In genomic region chr9:128743421-128743820, GRCh38 we compare ENCODE assay signal across 2 cellular contexts.
A peak's percentile ranks its signal among the peaks of the same experiment; 100 is the strongest.
TF ChIP-seq lines count a peak whose summit lies in the region.

No MANE protein-coding gene starts in this region.

TF ChIP-seq in WTC11, 78 proteins besides CTCF, POLR2A, EP300 and RAD21:
- TF ChIP-seq ZNF121 (CRISPR knock-in tag; IDR thresholded peaks at IDR 0.05) (0 out of 2 replicates have a peak, but pooled peaks have one; percentile 37), GTF2I (CRISPR knock-in tag; conservative IDR thresholded peaks at IDR 0.05) (0 out of 2 replicates have a peak, but pooled peaks have one; percentile 26), RELA (CRISPR knock-in tag; IDR thresholded peaks at IDR 0.05; ENCODE audit: borderline replicate concordance) (no peak)

TF ChIP-seq in endothelial cell of umbilical vein, 7 proteins besides CTCF, POLR2A, EP300 and RAD21:
- TF ChIP-seq MYC (IDR thresholded peaks at IDR 0.05; ENCODE audit: low read depth, low read length) (no peak), FOS (IDR thresholded peaks at IDR 0.05; ENCODE audit: borderline replicate concordance, insufficient read depth, low read length) (no peak), EZH2 (IDR thresholded peaks at IDR 0.05; ENCODE audit: borderline replicate concordance, low read depth, low read length, severe bottlenecking) (no peak), GATA2 (IDR thresholded peaks at IDR 0.05; ENCODE audit: insufficient read depth, insufficient read length, low read depth, low read length) (no peak), POLR2AphosphoS5 (IDR thresholded peaks at IDR 0.05; ENCODE audit: insufficient read depth, low read depth, low read length) (no peak), MAX (IDR thresholded peaks at IDR 0.05; ENCODE audit: insufficient read depth, insufficient read length) (no peak), JUN (IDR thresholded peaks at IDR 0.05; ENCODE audit: borderline replicate concordance, insufficient read depth, insufficient read length, low read depth) (no peak)
